ENCODE assay signal across 1 cellular context in genomic region chr10:1159131-1160061, GRCh38.
A peak's percentile ranks its signal among the peaks of the same experiment; 100 is the strongest.
TF ChIP-seq lines count a peak whose summit lies in the region.

No MANE protein-coding gene starts in this region.

TF ChIP-seq in K562, 482 proteins besides CTCF, POLR2A, EP300 and RAD21 (continued from another document and continues in another):
- TF ChIP-seq YY1 (IDR thresholded peaks at IDR 0.05; ENCODE audit: borderline replicate concordance in 1 of 3, control insufficient read depth in 1 of 3, extremely low read depth in 1 of 3, insufficient read depth in 3 of 3, insufficient read length in 1 of 3, insufficient replicate concordance in 2 of 3, low read depth in 1 of 3, low read length in 2 of 3) (peak; percentile 14 to 86 (median 80)), ATF7 (IDR thresholded peaks at IDR 0.05) (peak; percentile 78), CREB1 (IDR thresholded peaks at IDR 0.05) (peak; percentile 100), CREB1 (CRISPR knock-in tag; IDR thresholded peaks at IDR 0.05) (peak; percentile 99), TAF7 (tag; IDR thresholded peaks at IDR 0.05) (peak; percentile 29; the same call in 1 of the 2 replicates), CXXC5 (CRISPR knock-in tag; IDR thresholded peaks at IDR 0.05) (peak; percentile 61), MGA (IDR thresholded peaks at IDR 0.05) (peak; percentile 73), CREM (IDR thresholded peaks at IDR 0.05; ENCODE audit: low read depth) (peak; percentile 99), ATF1 (CRISPR knock-in tag; IDR thresholded peaks at IDR 0.05) (peak; percentile 95), ATF1 (tag; IDR thresholded peaks at IDR 0.05) (peak; percentile 99), RAD51 (IDR thresholded peaks at IDR 0.05; ENCODE audit: borderline replicate concordance, low read depth) (no peak), SNRNP70 (optimal IDR thresholded peaks at IDR 0.05; ENCODE audit: low read depth, low read length) (no peak), IRF1 (CRISPR knock-in tag; IDR thresholded peaks at IDR 0.05; ENCODE audit: borderline replicate concordance) (0 out of 2 replicates have a peak, but pooled peaks have one; percentile 55), BRD4 (IDR thresholded peaks at IDR 0.05) (0 out of 2 replicates have a peak, but pooled peaks have one; percentile 52), POLR2AphosphoS5 (IDR thresholded peaks at IDR 0.05; ENCODE audit: control insufficient read depth, insufficient read depth, low read depth, low read length) (peak; percentile 58), SMARCA5 (IDR thresholded peaks at IDR 0.05) (no peak), MBD2 (IDR thresholded peaks at IDR 0.05; ENCODE audit: borderline replicate concordance, low read depth) (0 out of 2 replicates have a peak, but pooled peaks have one; percentile 35), POLR2AphosphoS2 (IDR thresholded peaks at IDR 0.05; ENCODE audit: low read length) (no peak), BACH1 (tag; IDR thresholded peaks at IDR 0.05) (no peak), NFRKB (IDR thresholded peaks at IDR 0.05; ENCODE audit: low read depth) (peak; percentile 70), C11orf30 (IDR thresholded peaks at IDR 0.05; ENCODE audit: low read depth) (peak; percentile 85), TBP (optimal IDR thresholded peaks at IDR 0.05; ENCODE audit: low read depth, low read length) (peak; percentile 39), SUPT5H (IDR thresholded peaks at IDR 0.05) (peak; percentile 63; the same call in 1 of the 2 replicates), MTA1 (IDR thresholded peaks at IDR 0.05; ENCODE audit: borderline replicate concordance) (peak; percentile 96), NR2C2 (CRISPR knock-in tag; IDR thresholded peaks at IDR 0.05) (0 out of 2 replicates have a peak, but pooled peaks have one; percentile 22), NR2C2 (tag; IDR thresholded peaks at IDR 0.05) (peak; percentile 49; the same call in 1 of the 2 replicates), NRF1 (conservative IDR thresholded peaks at IDR 0.05 in 1 of 2, IDR thresholded peaks at IDR 0.05 in 1 of 2) (peak; percentile 91 to 92), PURB (CRISPR knock-in tag; IDR thresholded peaks at IDR 0.05; ENCODE audit: low read depth) (no peak), RCOR1 (IDR thresholded peaks at IDR 0.05; ENCODE audit: borderline replicate concordance in 1 of 2, low read depth in 2 of 2, low read length in 2 of 2) (peak in 1 of 2 experiments; percentile 62; a peak in 1 of 4 replicates), NEUROD1 (IDR thresholded peaks at IDR 0.05; ENCODE audit: borderline replicate concordance, low read depth, low read length, partially characterized antibody) (peak; percentile 53), FOSL1 (tag; conservative IDR thresholded peaks at IDR 0.05) (peak; percentile 50), SIX5 (IDR thresholded peaks at IDR 0.05; ENCODE audit: borderline replicate concordance in 1 of 2, insufficient read depth in 1 of 2, low read depth in 1 of 2, low read length in 2 of 2) (peak in 1 of 2 experiments; percentile 25; a peak in 2 of 4 replicates), CREB3L1 (IDR thresholded peaks at IDR 0.05; ENCODE audit: borderline replicate concordance, low read depth) (peak; percentile 42; the same call in 1 of the 2 replicates), ZBTB33 (CRISPR knock-in tag; IDR thresholded peaks at IDR 0.05) (peak; percentile 64), TBL1XR1 (IDR thresholded peaks at IDR 0.05; ENCODE audit: low read length in 2 of 2) (peak in 1 of 2 experiments; percentile 96; a peak in 3 of 4 replicates), ZBTB17 (CRISPR knock-in tag; IDR thresholded peaks at IDR 0.05) (peak; percentile 80), ZKSCAN1 (IDR thresholded peaks at IDR 0.05; ENCODE audit: low read depth, low read length) (0 out of 2 replicates have a peak, but pooled peaks have one; percentile 33), HDAC8 (tag; IDR thresholded peaks at IDR 0.05) (no peak), BHLHE40 (IDR thresholded peaks at IDR 0.05; ENCODE audit: low read length) (peak; percentile 68), LEF1 (IDR thresholded peaks at IDR 0.05) (peak; percentile 82), NKRF (IDR thresholded peaks at IDR 0.05; ENCODE audit: borderline replicate concordance) (0 out of 2 replicates have a peak, but pooled peaks have one; percentile 9), CEBPG (CRISPR knock-in tag; IDR thresholded peaks at IDR 0.05) (peak; percentile 76), CEBPG (tag; conservative IDR thresholded peaks at IDR 0.05 in 1 of 2, IDR thresholded peaks at IDR 0.05 in 1 of 2) (peak; percentile 20 to 45; a peak in 3 of 4 replicates), NFE2 (IDR thresholded peaks at IDR 0.05; ENCODE audit: low read depth) (peak; percentile 38; the same call in 1 of the 2 replicates), CEBPB (tag; IDR thresholded peaks at IDR 0.05) (peak; percentile 94), RBFOX2 (IDR thresholded peaks at IDR 0.05; ENCODE audit: low read depth, low read length) (peak; percentile 92), KDM5B (IDR thresholded peaks at IDR 0.05; ENCODE audit: insufficient replicate concordance, low read depth, low read length) (peak; percentile 80), PKNOX1 (IDR thresholded peaks at IDR 0.05) (no peak)
